In the genomic region with DNA sequence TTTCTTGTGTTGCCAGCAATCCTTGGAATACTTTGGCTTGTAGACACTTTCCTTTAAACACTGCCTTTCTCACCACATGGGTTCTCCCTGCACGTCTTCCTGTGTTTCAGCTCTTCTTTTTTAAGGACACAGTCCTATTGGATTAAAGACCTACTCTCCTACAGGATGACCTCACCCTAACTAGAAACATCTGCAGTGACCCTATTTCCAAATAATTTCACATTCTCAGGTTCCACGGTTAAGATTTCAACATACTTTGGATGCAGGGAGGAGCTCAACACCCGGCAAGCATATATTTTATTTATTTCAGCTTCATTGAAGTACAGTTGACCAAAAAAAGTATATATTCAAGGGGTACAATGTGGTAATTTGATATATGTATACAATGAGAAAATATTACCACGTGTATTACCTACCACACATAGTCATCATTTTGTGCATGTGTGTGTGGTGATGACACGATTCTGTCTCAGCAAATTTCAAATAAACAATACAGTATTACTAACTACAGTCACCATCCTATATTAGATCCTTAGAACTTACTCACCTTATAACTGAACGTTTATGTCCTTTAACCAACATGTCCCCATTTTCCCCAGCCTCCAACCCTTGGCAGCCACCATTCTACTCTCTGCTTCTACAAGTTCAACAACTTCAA, we compare ENCODE assay signal across 18 cellular contexts.
"Had no signal": no experiment of that assay in that cellular context is flagged by ENCODE, and none has a peak within 500 bp of the region (broad histone marks: within the 10 kb centered on the region; RNA-seq: fewer than 3 reads in every experiment).

No MANE protein-coding gene starts in this region.

- H3K4me1 ChIP-seq: adrenal gland, left ventricle myocardium inferior, upper lobe of right lung had no signal

- H3K4me3 Mint-ChIP-seq: activated CD4-positive, alpha-beta memory T cell treated with anti-CD3 and anti-CD28 coated beads, Interleukin-2, amount 10 ng/mL, durations not matched to agents 7 days and 5 days; activated CD4-positive, alpha-beta T cell treated with anti-CD3 and anti-CD28 coated beads for 36 hours; activated T-cell treated with anti-CD3 and anti-CD28 coated beads, Interleukin-2, amount 50 U/mL, for 24 hours; memory B cell; naive thymus-derived CD4-positive, alpha-beta T cell; T-helper 1 cell treated with Interleukin-12 subunit alpha and Interleukin-12 subunit beta and Interleukin-4 antibody, amounts not matched to agents 30 μg/mL and 1 μg/mL, for 36 hours had no signal

- H3K27ac ChIP-seq: adrenal gland, hepatocyte, left ventricle myocardium inferior, ovary, thoracic aorta, upper lobe of right lung had no signal

- H3K4me3 ChIP-seq: adrenal gland, hepatocyte, left ventricle myocardium inferior, mucosa of descending colon, ovary, thoracic aorta, upper lobe of right lung had no signal

- H3K27me3 ChIP-seq: adrenal gland, hepatocyte, ovary, upper lobe of right lung had no signal

- H3K27ac Mint-ChIP-seq: activated CD4-positive, alpha-beta memory T cell treated with anti-CD3 and anti-CD28 coated beads, Interleukin-2, amount 10 ng/mL, durations not matched to agents 7 days and 5 days; activated CD4-positive, alpha-beta T cell treated with anti-CD3 and anti-CD28 coated beads for 36 hours; activated T-cell treated with anti-CD3 and anti-CD28 coated beads, Interleukin-2, amount 50 U/mL, for 24 hours; memory B cell; naive thymus-derived CD4-positive, alpha-beta T cell; T-helper 1 cell treated with Interleukin-12 subunit alpha and Interleukin-12 subunit beta and Interleukin-4 antibody, amounts not matched to agents 30 μg/mL and 1 μg/mL, for 36 hours had no signal

- H3K27me3 Mint-ChIP-seq: activated CD4-positive, alpha-beta memory T cell treated with anti-CD3 and anti-CD28 coated beads, Interleukin-2, amount 10 ng/mL, durations not matched to agents 7 days and 5 days; activated CD4-positive, alpha-beta T cell treated with anti-CD3 and anti-CD28 coated beads for 36 hours; activated T-cell treated with anti-CD3 and anti-CD28 coated beads, Interleukin-2, amount 50 U/mL, for 24 hours had no signal

- DNase-seq: activated CD4-positive, alpha-beta memory T cell treated with anti-CD3 and anti-CD28 coated beads, Interleukin-2, amount 10 ng/mL, durations not matched to agents 7 days and 5 days; activated CD4-positive, alpha-beta T cell treated with anti-CD3 and anti-CD28 coated beads for 36 hours; activated naive CD4-positive, alpha-beta T cell treated with anti-CD3 and anti-CD28 coated beads, Interleukin-2, amount 50 U/mL, for 16 hours; activated T-cell treated with anti-CD3 and anti-CD28 coated beads, Interleukin-2, amount 50 U/mL, for 24 hours; adrenal gland; islet precursor cell; left ventricle myocardium inferior; mucosa of descending colon; naive thymus-derived CD4-positive, alpha-beta T cell; ovary; stimulated activated CD4-positive, alpha-beta T cell treated with anti-CD3 and anti-CD28 coated beads, Interleukin-1b, Interleukin-23, amount 100 ng/mL, for 48 hours; upper lobe of right lung had no signal

- H3K36me3 Mint-ChIP-seq: memory B cell had no signal

- H3K9me3 Mint-ChIP-seq: activated T-cell treated with anti-CD3 and anti-CD28 coated beads, Interleukin-2, amount 50 U/mL, for 24 hours; memory B cell had no signal

- H3K9me3 ChIP-seq: adrenal gland, mucosa of descending colon, ovary, thoracic aorta, upper lobe of right lung had no signal

- H3K4me1 Mint-ChIP-seq: activated CD4-positive, alpha-beta memory T cell treated with anti-CD3 and anti-CD28 coated beads, Interleukin-2, amount 10 ng/mL, durations not matched to agents 7 days and 5 days; activated CD4-positive, alpha-beta T cell treated with anti-CD3 and anti-CD28 coated beads for 36 hours; memory B cell; naive thymus-derived CD4-positive, alpha-beta T cell had no signal

- ATAC-seq: activated CD4-positive, alpha-beta T cell treated with anti-CD3 and anti-CD28 coated beads for 36 hours; esophagus mucosa; mucosa of descending colon; naive thymus-derived CD4-positive, alpha-beta T cell; sciatic nerve; upper lobe of right lung had no signal

- H3K36me3 ChIP-seq: adrenal gland, left ventricle myocardium inferior, ovary, thoracic aorta, upper lobe of right lung had no signal
